Comparison of ENCODE assay signal across 5 cellular contexts in genomic region chr5:43112711-43113110, GRCh38. TPM values are rescaled to one million over a fixed set of nuclear protein-coding genes. Genes with fewer than 3 reads are reported as not detected.
DNase-seq lines count a peak whose midpoint lies in the region; ATAC-seq, FAIRE-seq and TF ChIP-seq lines count a peak whose summit lies in the region.
"Not testable (repeated sequence)": the region's sequence is repeated elsewhere in the genome, so short reads cannot be mapped to it uniquely, and the experiment has no call there.

No MANE protein-coding gene starts in this region.

- TF ChIP-seq EP300 in K562 (IDR thresholded peaks at IDR 0.05; ENCODE audit: low read length); HepG2 (IDR thresholded peaks at IDR 0.05; ENCODE audit: low read depth in 2 of 2, low read length in 2 of 2); HepG2 (CRISPR knock-in tag; IDR thresholded peaks at IDR 0.05; ENCODE audit: borderline replicate concordance): not testable (repeated sequence)

- TF ChIP-seq CTCF in IMR-90 (conservative IDR thresholded peaks at IDR 0.05; ENCODE audit: low read depth, low read length); activated CD8-positive, alpha-beta T cell treated with anti-CD3 and anti-CD28 coated beads for 36 hours (IDR thresholded peaks at IDR 0.05); K562 (IDR thresholded peaks at IDR 0.05 in 2 of 3, conservative IDR thresholded peaks at IDR 0.05 in 1 of 3; ENCODE audit: insufficient read depth in 2 of 3, low read depth in 1 of 3, low read length in 3 of 3); HepG2 (CRISPR knock-in tag; IDR thresholded peaks at IDR 0.05): not testable (repeated sequence)

- H3K4me1 ChIP-seq in IMR-90 (ENCODE audit: control insufficient read depth, insufficient read depth, low read length); K562 (replicated peaks in 1 of 2; ENCODE audit: control insufficient read depth in 2 of 2, insufficient read depth in 2 of 2, low read length in 2 of 2); HepG2 (ENCODE audit: insufficient read depth, low read length): not testable (repeated sequence)

- not testable (repeated sequence) for H3K79me2 ChIP-seq in K562 (ENCODE audit: control insufficient read depth, insufficient read depth, low read length); HepG2 (ENCODE audit: insufficient read depth, low read length)

- H4K5ac ChIP-seq in IMR-90 (ENCODE audit: low read depth, low read length) = not testable (repeated sequence)

- H2BK120ac ChIP-seq in IMR-90 (ENCODE audit: low read depth, low read length) = not testable (repeated sequence)

- not testable (repeated sequence) for H3K9me3 Mint-ChIP-seq in activated CD8-positive, alpha-beta T cell treated with anti-CD3 and anti-CD28 coated beads for 36 hours; natural killer cell treated with Interleukin-12 subunit alpha and Interleukin-12 subunit beta and Interleukin-15 and Interleukin-18, amount 100 ng/mL, for 72 hours

- not testable (repeated sequence) for H2BK15ac ChIP-seq in IMR-90 (ENCODE audit: low read depth, low read length)

- not testable (repeated sequence) for H2AK5ac ChIP-seq in IMR-90 (ENCODE audit: low read depth, low read length)

- H3K36me3 ChIP-seq in IMR-90 (ENCODE audit: control insufficient read depth, insufficient read depth, low read length); K562 (ENCODE audit: control insufficient read depth, insufficient read depth, low read length); HepG2 (replicated peaks in 1 of 2; ENCODE audit: control insufficient read depth in 1 of 2, insufficient read depth in 2 of 2, low read length in 2 of 2): not testable (repeated sequence)

- in situ Hi-C loops in IMR-90 (cut with MboI; ENCODE audit: low sequenced_read_pairs) = loop anchor here (25.0 kb wide), 1 partner anchor 200 kb away; the partner anchor contains the start of gene HMGCS1
- in situ Hi-C loops in K562 (cut with MboI); HepG2 (cut with HindIII; ENCODE audit: extremely low pct_ligation_motif_present, low pct_unique_long_range_greater_than_20kb): not testable (repeated sequence)

- H3K4me3 Mint-ChIP-seq in activated CD8-positive, alpha-beta T cell treated with anti-CD3 and anti-CD28 coated beads for 36 hours = not testable (repeated sequence)
- peak overlapping the region; percentile 20 for H3K4me3 Mint-ChIP-seq in natural killer cell treated with Interleukin-12 subunit alpha and Interleukin-12 subunit beta and Interleukin-15 and Interleukin-18, amount 100 ng/mL, for 72 hours

- not testable (repeated sequence) for H2AFZ ChIP-seq in IMR-90 (replicated peaks; ENCODE audit: low read length, poor library complexity); K562 (ENCODE audit: low read depth, low read length); HepG2 (ENCODE audit: low read length)

- CTCF ChIA-PET in IMR-90 (lab: Yijun Ruan, JAX); K562 (lab: Yijun Ruan, JAX; ENCODE audit: low intra/inter-chr PET ratio); HepG2 (lab: Yijun Ruan, JAX; ENCODE audit: low intra/inter-chr PET ratio, low total read pairs): not testable (repeated sequence)
- CTCF ChIA-PET in activated CD8-positive, alpha-beta T cell treated with anti-CD3 and anti-CD28 coated beads for 36 hours (lab: Charles Lee) = interaction anchor here (0.9 to 9.3 kb wide), 3 partner anchors 10 to 83 kb away, joined by 3 to 95 read pairs (median 14); partner anchors contain the start of gene ZNF131

- H3K4me3 ChIP-seq in IMR-90 (ENCODE audit: insufficient read depth, low read depth, low read length); K562; HepG2 (replicated peaks in 1 of 3; ENCODE audit: insufficient read depth in 1 of 3, low read depth in 2 of 3, low read length in 3 of 3): not testable (repeated sequence)

- H3K27ac Mint-ChIP-seq in activated CD8-positive, alpha-beta T cell treated with anti-CD3 and anti-CD28 coated beads for 36 hours = not testable (repeated sequence)
- peak overlapping the region in 1 of 2 donors; percentile 56 for H3K27ac Mint-ChIP-seq in natural killer cell treated with Interleukin-12 subunit alpha and Interleukin-12 subunit beta and Interleukin-15 and Interleukin-18, amount 100 ng/mL, for 72 hours

- not testable (repeated sequence) for H3K9ac ChIP-seq in IMR-90 (ENCODE audit: low read depth, low read length); K562 (ENCODE audit: insufficient read depth in 1 of 2, low read depth in 2 of 2, low read length in 2 of 2); HepG2 (ENCODE audit: insufficient read depth, low read depth, low read length)

- FAIRE-seq in K562 (lab: Jason Lieb, UNC); HepG2 (lab: Jason Lieb, UNC): not testable (repeated sequence)

- H3K36me3 Mint-ChIP-seq in activated CD8-positive, alpha-beta T cell treated with anti-CD3 and anti-CD28 coated beads for 36 hours (ENCODE audit: low read depth); natural killer cell treated with Interleukin-12 subunit alpha and Interleukin-12 subunit beta and Interleukin-15 and Interleukin-18, amount 100 ng/mL, for 72 hours: not testable (repeated sequence)

- H2BK20ac ChIP-seq in IMR-90 (ENCODE audit: low read depth, low read length) = not testable (repeated sequence)

- not testable (repeated sequence) for H3K27me3 ChIP-seq in IMR-90 (ENCODE audit: control insufficient read depth, insufficient read depth, low read length); K562 (ENCODE audit: control insufficient read depth in 2 of 2, insufficient read depth in 2 of 2, low read length in 2 of 2); HepG2 (ENCODE audit: control insufficient read depth in 1 of 2, insufficient read depth in 2 of 2, low read length in 2 of 2)

- H3K23ac ChIP-seq in IMR-90 (ENCODE audit: low read depth, low read length) = not testable (repeated sequence)

- H3K56ac ChIP-seq in IMR-90 (ENCODE audit: extremely low read depth, insufficient read depth, low read length) = not testable (repeated sequence)

- H2BK5ac ChIP-seq in IMR-90 (ENCODE audit: low read depth, low read length, poor library complexity, severe bottlenecking) = not testable (repeated sequence)

- DNase-seq in IMR-90; K562 (ENCODE audit: extremely low read depth in 1 of 4, low spot score in 3 of 4); HepG2 (ENCODE audit: low spot score); natural killer cell treated with Interleukin-12 subunit alpha and Interleukin-12 subunit beta and Interleukin-15 and Interleukin-18, amount 100 ng/mL, for 72 hours (ENCODE audit: low spot score): not testable (repeated sequence)
- peak; percentile 32 for DNase-seq in activated CD8-positive, alpha-beta T cell treated with anti-CD3 and anti-CD28 coated beads for 36 hours

- TF ChIP-seq POLR2A in IMR-90 (IDR thresholded peaks at IDR 0.05; ENCODE audit: low read depth, low read length); K562 (conservative IDR thresholded peaks at IDR 0.05); HepG2 (IDR thresholded peaks at IDR 0.05; ENCODE audit: insufficient read depth in 1 of 2, low read depth in 2 of 2, low read length in 2 of 2): not testable (repeated sequence)

- BruUV-seq in IMR-90 (replicated peaks; lab: Mats Ljungman, UMichigan); K562 (replicated peaks; lab: Mats Ljungman, UMichigan); HepG2 (replicated peaks; lab: Mats Ljungman, UMichigan): not testable (repeated sequence)

- not testable (repeated sequence) for ATAC-seq in IMR-90 (ENCODE audit: low read depth); activated CD8-positive, alpha-beta T cell treated with anti-CD3 and anti-CD28 coated beads for 36 hours; K562; HepG2; natural killer cell treated with Interleukin-12 subunit alpha and Interleukin-12 subunit beta and Interleukin-15 and Interleukin-18, amount 100 ng/mL, for 72 hours

- not testable (repeated sequence) for H3K18ac ChIP-seq in IMR-90 (ENCODE audit: low read depth, low read length)

- not testable (repeated sequence) for H3K27me3 Mint-ChIP-seq in activated CD8-positive, alpha-beta T cell treated with anti-CD3 and anti-CD28 coated beads for 36 hours; natural killer cell treated with Interleukin-12 subunit alpha and Interleukin-12 subunit beta and Interleukin-15 and Interleukin-18, amount 100 ng/mL, for 72 hours

- peaks cover 26% of the 10 kb centered on the region for H3K4me1 Mint-ChIP-seq in activated CD8-positive, alpha-beta T cell treated with anti-CD3 and anti-CD28 coated beads for 36 hours (ENCODE audit: low read depth)
- H3K4me1 Mint-ChIP-seq in natural killer cell treated with Interleukin-12 subunit alpha and Interleukin-12 subunit beta and Interleukin-15 and Interleukin-18, amount 100 ng/mL, for 72 hours (ENCODE audit: low read depth in 2 of 2) = peaks cover 10 to 16% of the 10 kb centered on the region in 2 donors

- H3K9me3 ChIP-seq in IMR-90 (ENCODE audit: control insufficient read depth, insufficient read depth, low read length); K562 (replicated peaks; ENCODE audit: control insufficient read depth, insufficient read depth, low read depth, low read length); HepG2 (ENCODE audit: low read length): not testable (repeated sequence)

- not testable (repeated sequence) for H3K27ac ChIP-seq in IMR-90 (ENCODE audit: insufficient read depth, low read length); K562 (ENCODE audit: extremely low read depth, low read depth, low read length); HepG2 (ENCODE audit: extremely low read length, insufficient read depth, low read length)

- H3K4me2 ChIP-seq in IMR-90 (ENCODE audit: low read depth, low read length); K562 (ENCODE audit: insufficient read depth, low read length); HepG2 (ENCODE audit: low read depth, low read length): not testable (repeated sequence)

- H4K91ac ChIP-seq in IMR-90 (ENCODE audit: insufficient read depth, low read depth, low read length) = not testable (repeated sequence)

- POLR2A ChIA-PET in IMR-90 (lab: Charles Lee; ENCODE audit: unreplicated experiment) = not testable (repeated sequence)
- POLR2A ChIA-PET in activated CD8-positive, alpha-beta T cell treated with anti-CD3 and anti-CD28 coated beads for 36 hours (lab: Charles Lee) = interaction anchor here (1.0 kb wide), 1 partner anchor 8 kb away, joined by 3 read pairs; the partner anchor contains the start of gene ZNF131
- POLR2A ChIA-PET in K562 (lab: Yijun Ruan, JAX) (interaction anchor here (0.7 to 1.0 kb wide), 5 partner anchors 8 to 583 kb away, joined by 3 to 6 read pairs (median 3); partner anchors contain the start of gene ZNF131), HepG2 (lab: Yijun Ruan, JAX) (interaction anchor here (3.5 kb wide), 1 partner anchor 8 kb away, joined by 19 read pairs; the partner anchor contains the start of gene ZNF131)

- intact Hi-C loops in IMR-90 (cut with micrococcal nuclease); activated CD8-positive, alpha-beta T cell treated with anti-CD3 and anti-CD28 coated beads for 36 hours (cut with micrococcal nuclease); K562 (cut with micrococcal nuclease); HepG2 (cut with micrococcal nuclease; ENCODE audit: unreplicated experiment): not testable (repeated sequence)

- not testable (repeated sequence) for H3K79me1 ChIP-seq in IMR-90 (ENCODE audit: low read depth in 1 of 2, low read length in 2 of 2)

- H4K8ac ChIP-seq in IMR-90 (ENCODE audit: low read depth in 2 of 2, low read length in 2 of 2) = not testable (repeated sequence)

- WGBS in IMR-90 (ENCODE audit: extremely low coverage in 2 of 2, insufficient read length in 1 of 2), 2 experiments = 100% methylated on average over 1 of the region's 9 CpGs; no CpG with 5 or more reads in 1 of the 2 experiments
- 75% methylated on average over 9 of the region's 9 CpGs for WGBS in K562 (ENCODE audit: insufficient coverage, low coverage, missing lambda C conversion rate)
- 72% methylated on average over 9 of the region's 9 CpGs for WGBS in HepG2 (ENCODE audit: low lambda C conversion rate)

- H3K9me1 ChIP-seq in IMR-90 (ENCODE audit: insufficient read depth, low read length); K562 (ENCODE audit: control insufficient read depth, insufficient read depth, low read length): not testable (repeated sequence)

- not testable (repeated sequence) for H3K14ac ChIP-seq in IMR-90 (replicated peaks; ENCODE audit: low read depth, low read length)

- not testable (repeated sequence) for TF ChIP-seq RAD21 in IMR-90 (IDR thresholded peaks at IDR 0.05; ENCODE audit: low read length); K562 (CRISPR knock-in tag; conservative IDR thresholded peaks at IDR 0.05 in 1 of 2, IDR thresholded peaks at IDR 0.05 in 1 of 2); HepG2 (CRISPR knock-in tag; IDR thresholded peaks at IDR 0.05)

- H3K4ac ChIP-seq in IMR-90 (ENCODE audit: low read depth, low read length) = not testable (repeated sequence)

- dilution Hi-C loops in IMR-90 (cut with HindIII; ENCODE audit: low sequenced_read_pairs, unreplicated experiment) = not testable (repeated sequence)

- H4K20me1 ChIP-seq in IMR-90 (ENCODE audit: insufficient read depth, low read length); K562 (replicated peaks; ENCODE audit: control insufficient read depth, insufficient read depth, low read length); HepG2 (ENCODE audit: insufficient read depth, low read length): not testable (repeated sequence)

- H2AK9ac ChIP-seq in IMR-90 (replicated peaks; ENCODE audit: low read depth, low read length, poor library complexity) = not testable (repeated sequence)

RNA-seq across cellular contexts. Expression of gene ZNF131, which starts 8.0 kb away (rescaled TPM):
- total RNA-seq in IMR-90 (2012; rRNA removed) (36.2 and 47.8 TPM in 2 replicates), K562 (2014; rRNA removed) (40.8 and 51.1 TPM in 2 replicates), K562 (2014; rRNA removed; fragmentation: Illumina TruSeq; extraction: Trizol) (81.9 and 86.7 TPM in 2 replicates), K562 (2015; rRNA removed; fragmentation: Illumina TruSeq; extraction: Trizol) (81.7 and 87.0 TPM in 2 replicates), K562 (2021) (46.6 and 48.1 TPM in 2 replicates), HepG2 (2016; rRNA removed; fragmentation: Illumina TruSeq; extraction: Trizol) (30.4 and 33.3 TPM in 2 replicates)
- polyA plus RNA-seq in IMR-90 (2012; rRNA removed) (19.3 and 23.5 TPM in 2 replicates), K562 (2011; rRNA removed) (63.3 and 73.0 TPM in 2 replicates), K562 (2014; fragmentation: Illumina TruSeq; extraction: Trizol) (55.8 and 71.9 TPM in 2 replicates), K562 (2014; fragmentation: Nextera tagmentation; extraction: Ambion mirVana) (10 to 100 TPM; 28.5 to 31.7 TPM), K562 (2014; rRNA removed) (51.6 and 55.4 TPM in 2 replicates), HepG2 (2011; rRNA removed) (17.5 and 20.6 TPM in 2 replicates)
- polyA plus RNA-seq in IMR-90 (2012; cell fraction: cytosol; rRNA removed) = 7.0 and 7.7 TPM in 2 replicates
- 9.7 and 45.5 TPM in 2 replicates for polyA plus RNA-seq in IMR-90 (2012; cell fraction: nucleus; rRNA removed; ENCODE audit: low replicate concordance)
- 10 to 100 TPM; 34.8 to 36.6 TPM for total RNA-seq in activated CD8-positive, alpha-beta T cell treated with anti-CD3 and anti-CD28 coated beads for 36 hours
- total RNA-seq in K562 (2011; cell fraction: chromatin; rRNA removed; ENCODE audit: low replicate concordance) = 95.8 and 263 TPM in 2 replicates
- total RNA-seq in K562 (2011; cell fraction: nucleolus; rRNA removed) = 66.7 and 82.6 TPM in 2 replicates
- total RNA-seq in K562 (2011; cell fraction: nucleoplasm; rRNA removed) = 118 and 141 TPM in 2 replicates
- 15.7 and 23.6 TPM in 2 replicates for polyA plus RNA-seq in K562 (2011; cell fraction: cytosol; rRNA removed)
- 53.2 and 74.4 TPM in 2 replicates for polyA plus RNA-seq in K562 (2011; cell fraction: nucleus; rRNA removed)
- polyA plus RNA-seq in K562 (2012) = 35.1 and 36.8 TPM in 2 replicates
- 108 and 125 TPM in 2 replicates for polyA minus RNA-seq in K562 (2011; rRNA and poly(A)+ RNA removed)
- polyA minus RNA-seq in K562 (2011; cell fraction: cytosol; rRNA and poly(A)+ RNA removed) = 21.7 and 31.6 TPM in 2 replicates
- 52.1 and 77.9 TPM in 2 replicates for polyA minus RNA-seq in K562 (2011; cell fraction: nucleus; rRNA and poly(A)+ RNA removed)
- 20.6 and 21.5 TPM in 2 replicates for total RNA-seq in HepG2 (2016; cell fraction: cytosol; rRNA removed; fragmentation: Illumina TruSeq; extraction: Trizol; ENCODE audit: low read depth)
- 31.8 and 34.8 TPM in 2 replicates for total RNA-seq in HepG2 (2016; cell fraction: insoluble cytoplasmic fraction; rRNA removed; fragmentation: Illumina TruSeq; extraction: Trizol)
- 24.7 and 24.8 TPM in 2 replicates for total RNA-seq in HepG2 (2016; cell fraction: membrane; rRNA removed; fragmentation: Illumina TruSeq; extraction: Trizol)
- 35.3 and 43.2 TPM in 2 replicates for total RNA-seq in HepG2 (2016; cell fraction: nucleus; rRNA removed; fragmentation: Illumina TruSeq; extraction: Trizol)
- polyA plus RNA-seq in HepG2 (2011; cell fraction: cytosol; rRNA removed) = 9.6 and 12.2 TPM in 2 replicates
- 23.3 and 27.2 TPM in 2 replicates for polyA plus RNA-seq in HepG2 (2011; cell fraction: nucleus; rRNA removed)
- 15.7 and 18.4 TPM in 2 replicates for polyA plus RNA-seq in HepG2 (2012)
- 5.8 and 7.5 TPM in 2 replicates for polyA plus RNA-seq in HepG2 (2016; cell fraction: cytosol; fragmentation: Illumina TruSeq; extraction: Trizol; ENCODE audit: low read depth)
- 41.5 and 42.5 TPM in 2 replicates for polyA plus RNA-seq in HepG2 (2016; cell fraction: insoluble cytoplasmic fraction; fragmentation: Illumina TruSeq; extraction: Trizol; ENCODE audit: low read depth)
- polyA plus RNA-seq in HepG2 (2016; cell fraction: membrane; fragmentation: Illumina TruSeq; extraction: Trizol; ENCODE audit: low read depth) = 14.9 and 15.7 TPM in 2 replicates
- polyA plus RNA-seq in HepG2 (2016; cell fraction: nucleus; fragmentation: Illumina TruSeq; extraction: Trizol; ENCODE audit: insufficient read depth, low read depth) = 48.4 and 55.5 TPM in 2 replicates
- polyA minus RNA-seq in HepG2 (2011; rRNA and poly(A)+ RNA removed; ENCODE audit: low replicate concordance) = 16.7 and 49.5 TPM in 2 replicates
- polyA minus RNA-seq in HepG2 (2011; cell fraction: cytosol; rRNA and poly(A)+ RNA removed) = 13.2 and 14.4 TPM in 2 replicates
- polyA minus RNA-seq in HepG2 (2011; cell fraction: nucleus; rRNA and poly(A)+ RNA removed) = 62.0 and 70.7 TPM in 2 replicates
- 10 to 100 TPM; 39.5 to 59.9 TPM for total RNA-seq in natural killer cell treated with Interleukin-12 subunit alpha and Interleukin-12 subunit beta and Interleukin-15 and Interleukin-18, amount 100 ng/mL, for 72 hours
